21 cellular contexts compared by ENCODE assay signal in genomic region chr6:130937942-130938604, GRCh38.
DNase-seq lines count a peak whose midpoint lies in the region; ATAC-seq and TF ChIP-seq lines count a peak whose summit lies in the region.
"Had no signal": no experiment of that assay in that cellular context is flagged by ENCODE, and none has a peak within 500 bp of the region (broad histone marks: within the 10 kb centered on the region; RNA-seq: fewer than 3 reads in every experiment).

No MANE protein-coding gene starts in this region.

- H3K27me3 ChIP-seq in mesenchymal stem cell (ENCODE audit: control insufficient read depth in 1 of 2, insufficient read depth in 1 of 2, low read length in 2 of 2) = no peaks in the 10 kb centered on the region
- H3K27me3 ChIP-seq: adrenal gland, vagina had no signal

- no peak overlapping the region for H3K14ac ChIP-seq in mesenchymal stem cell (ENCODE audit: low read length in 2 of 2)

- H3K23ac ChIP-seq in mesenchymal stem cell (ENCODE audit: low read length in 2 of 2) = no peak overlapping the region

- H3K9me3 ChIP-seq in mesenchymal stem cell (ENCODE audit: control insufficient read depth, low read length) = no peaks in the 10 kb centered on the region
- H3K9me3 ChIP-seq: adrenal gland, vagina had no signal

- no peak overlapping the region for H2BK15ac ChIP-seq in mesenchymal stem cell (ENCODE audit: low read depth, poor library complexity, severe bottlenecking)

- no peak overlapping the region; the same call in none of the 2 replicates for H3K4me3 Mint-ChIP-seq in HFFc6
- H3K4me3 Mint-ChIP-seq: activated T-helper 1 cell treated with anti-CD3 and anti-CD28 coated beads, Interleukin-12 subunit alpha, Interleukin-12 subunit beta, Interleukin-2, Interleukin-4 antibody, amounts not matched to agents 30 ng/mL and 10 ng/mL and 1 ng/mL, durations not matched to agents 14 hours and 24 hours and 36 hours; memory B cell had no signal

- no peak overlapping the region for H4K91ac ChIP-seq in mesenchymal stem cell (ENCODE audit: low read length)

- peaks cover 41% of the 10 kb centered on the region for H3K4me1 Mint-ChIP-seq in HFFc6 (ENCODE audit: low read depth)
- H3K4me1 Mint-ChIP-seq: memory B cell had no signal

- no peak overlapping the region for H2AFZ ChIP-seq in mesenchymal stem cell (ENCODE audit: low read depth, low read length)

- H3K27me3 Mint-ChIP-seq in HFFc6 (ENCODE audit: insufficient read depth) = no peaks in the 10 kb centered on the region
- H3K27me3 Mint-ChIP-seq: memory B cell had no signal

- H3K27ac Mint-ChIP-seq in HFFc6 = no peak overlapping the region
- H3K27ac Mint-ChIP-seq: activated T-helper 1 cell treated with anti-CD3 and anti-CD28 coated beads, Interleukin-12 subunit alpha, Interleukin-12 subunit beta, Interleukin-2, Interleukin-4 antibody, amounts not matched to agents 30 ng/mL and 10 ng/mL and 1 ng/mL, durations not matched to agents 14 hours and 24 hours and 36 hours; memory B cell had no signal

- WGBS in mesenchymal stem cell = 88% methylated on average over 3 of the region's 4 CpGs

- TF ChIP-seq CTCF in HFFc6 (IDR thresholded peaks at IDR 0.05) = no peak

- H3K27ac ChIP-seq in caudate nucleus (ENCODE audit: low read depth, low read length) (peak overlapping the region; percentile 53), mesenchymal stem cell (ENCODE audit: low read length, poor library complexity, severe bottlenecking) (peak overlapping the region; percentile 17)
- H3K27ac ChIP-seq: adrenal gland, coronary artery, skin epidermis, vagina had no signal

- H3K18ac ChIP-seq in mesenchymal stem cell (ENCODE audit: low read depth in 1 of 2, low read length in 2 of 2) = no peak overlapping the region

- no peak overlapping the region for H3K4ac ChIP-seq in mesenchymal stem cell (ENCODE audit: low read depth in 1 of 2, low read length in 2 of 2)

- H3K36me3 ChIP-seq in mesenchymal stem cell (ENCODE audit: control insufficient read depth in 1 of 2, insufficient read depth in 2 of 2, low read depth in 1 of 2, low read length in 2 of 2) = no peaks in the 10 kb centered on the region
- H3K36me3 ChIP-seq: adrenal gland, vagina had no signal

- peak; percentile 23 for DNase-seq in AG08396 (ENCODE audit: low spot score)
- peak; percentile 3 for DNase-seq in HFFc6
- no peak for DNase-seq in caudate nucleus (lab: John Stamatoyannopoulos, UW)
- no peak for DNase-seq in mesenchymal stem cell
- no peak for DNase-seq in NCI-H2171 treated with DMSO at 0.1 percent for 48 hours (lab: John Stamatoyannopoulos, UW)
- DNase-seq in NCI-H1105 treated with DMSO at 0.1 percent for 48 hours (lab: John Stamatoyannopoulos, UW) = no peak
- DNase-seq: activated CD4-positive, alpha-beta T cell treated with anti-CD3 and anti-CD28 coated beads, Interleukin-2, amount 50 U/mL, for 4 hours; adrenal gland; DMS 273 treated with DMSO at 0.1 percent for 48 hours; NCI-H2081 treated with DMSO at 0.1 percent for 48 hours; occipital lobe; stimulated activated naive CD4-positive, alpha-beta T cell had no signal

- H3K36me3 Mint-ChIP-seq in HFFc6 (ENCODE audit: low read depth) = no peaks in the 10 kb centered on the region

- H3K79me1 ChIP-seq in mesenchymal stem cell (replicated peaks; ENCODE audit: low read length, poor library complexity, severe bottlenecking) = peaks cover 14% of the 10 kb centered on the region

- no peak overlapping the region for H2BK5ac ChIP-seq in mesenchymal stem cell (ENCODE audit: low read depth, low read length, poor library complexity, severe bottlenecking)

- no peak overlapping the region for H2AK5ac ChIP-seq in mesenchymal stem cell (ENCODE audit: low read length, severe bottlenecking)

- H3K4me1 ChIP-seq in mesenchymal stem cell (ENCODE audit: control insufficient read depth, insufficient read depth, low read depth, low read length) = peaks cover 8% of the 10 kb centered on the region

- no peak overlapping the region for H3K9ac ChIP-seq in mesenchymal stem cell (ENCODE audit: low read length)

- H4K8ac ChIP-seq in mesenchymal stem cell (ENCODE audit: low read length) = no peak overlapping the region

- no peak overlapping the region for H3K4me3 ChIP-seq in mesenchymal stem cell (ENCODE audit: insufficient read depth in 1 of 2, low read depth in 1 of 2, low read length in 2 of 2)
- H3K4me3 ChIP-seq: adrenal gland, coronary artery, skin epidermis, vagina had no signal

- no peak overlapping the region for H2BK12ac ChIP-seq in mesenchymal stem cell (ENCODE audit: low read length in 2 of 2)

- no peaks in the 10 kb centered on the region for H3K9me3 Mint-ChIP-seq in HFFc6
- H3K9me3 Mint-ChIP-seq: activated T-helper 1 cell treated with anti-CD3 and anti-CD28 coated beads, Interleukin-12 subunit alpha, Interleukin-12 subunit beta, Interleukin-2, Interleukin-4 antibody, amounts not matched to agents 30 ng/mL and 10 ng/mL and 1 ng/mL, durations not matched to agents 14 hours and 24 hours and 36 hours; memory B cell had no signal

- ATAC-seq in GM21528 (IDR thresholded peaks at IDR 0.05; ENCODE audit: low FRiP score, unreplicated experiment) (no peak), HG02973 (IDR thresholded peaks at IDR 0.05; ENCODE audit: unreplicated experiment) (no peak)
- ATAC-seq: esophagus mucosa, Right ventricle myocardium inferior had no signal

- H2BK120ac ChIP-seq in mesenchymal stem cell (ENCODE audit: low read depth, low read length) = no peak overlapping the region

- H3K4me2 ChIP-seq in mesenchymal stem cell (ENCODE audit: low read length, poor library complexity, severe bottlenecking) = no peak overlapping the region

Comparison
In these comparisons a context has a peak if more than half of its experiments do, and no peak if none do; other contexts are left out.
1. DNase-seq: peak in AG08396 (single experiment) and HFFc6 (single experiment); none in caudate nucleus (0 of 61), mesenchymal stem cell (single experiment), NCI-H2171 treated with DMSO at 0.1 percent for 48 hours (single experiment) and NCI-H1105 treated with DMSO at 0.1 percent for 48 hours (single experiment).